ENCODE assay signal across 19 cellular contexts in genomic region chr11:95148421-95148820, GRCh38. TPM values are rescaled to one million over a fixed set of nuclear protein-coding genes. Genes with fewer than 3 reads are reported as not detected.
DNase-seq lines count a peak whose midpoint lies in the region; ATAC-seq and TF ChIP-seq lines count a peak whose summit lies in the region.
"Had no signal": no experiment of that assay in that cellular context is flagged by ENCODE, and none has a peak within 500 bp of the region (broad histone marks: within the 10 kb centered on the region; RNA-seq: fewer than 3 reads in every experiment).

No MANE protein-coding gene starts in this region.

- intact Hi-C loops in sigmoid colon (cut with DNase I), result loop anchor here (10.0 kb wide), 1 partner anchor 174 kb away; the partner anchor contains the start of genes CWC15 and KDM4D

- TF ChIP-seq CTCF in sigmoid colon (IDR thresholded peaks at IDR 0.05), result no peak

- TF ChIP-seq EP300 in sigmoid colon (IDR thresholded peaks at IDR 0.05), result no peak

- ATAC-seq in SK-N-SH treated with all-trans-retinoic acid at 6 μM for 48 hours, result peak; percentile 8; the same call in 1 of the 3 replicates
- no peak for ATAC-seq in GM21717 (IDR thresholded peaks at IDR 0.05; ENCODE audit: unreplicated experiment)
- ATAC-seq: stimulated activated memory B cell treated with anti-CD40 and anti-IgM and Interleukin-4, amounts not matched to agents 10 μg/mL and 1 μg/mL and 100 μg/mL, for 72 hours had no signal

- H3K27ac ChIP-seq in sigmoid colon, result peak overlapping the region; percentile 3 to 68 (median 50)

- H3K9me3 ChIP-seq in sigmoid colon (no peaks in the 10 kb centered on the region), MG63 (no peaks in the 10 kb centered on the region)

- DNase-seq in DMS 273 (lab: John Stamatoyannopoulos, UW; ENCODE audit: unreplicated experiment) (peak; percentile 26), fibroblast of peridontal ligament (ENCODE audit: extremely low read depth) (peak; percentile 27), sigmoid colon (no peak), SK-N-DZ (ENCODE audit: low spot score) (no peak), NCI-H1436 (lab: John Stamatoyannopoulos, UW) (no peak), MG63 (no peak)
- DNase-seq: ACHN; activated B cell treated with CpG ODN at 0.5 μM for 24 hours; activated naive CD8-positive, alpha-beta T cell treated with anti-CD3 and anti-CD28 coated beads, Interleukin-2, amount 10 ng/mL, durations not matched to agents 7 days and 5 days; CD4-positive, alpha-beta T cell; central memory CD4-positive, alpha-beta T cell; DND-41; foreskin keratinocyte; Karpas-422; naive B cell; NK-92 treated with Interleukin-12 subunit alpha and Interleukin-12 subunit beta, amount 100 ng/mL, for 24 hours had no signal

- H3K36me3 ChIP-seq in sigmoid colon (no peaks in the 10 kb centered on the region), MG63 (no peaks in the 10 kb centered on the region; the same call in 1 of the 2 replicates)

- no peak overlapping the region for H3K4me3 ChIP-seq in sigmoid colon
- no peak overlapping the region for H3K4me3 ChIP-seq in MG63

- H3K4me1 ChIP-seq in sigmoid colon, result peaks cover 0 to 45% (median 30%) of the 10 kb centered on the region in 4 donors

- TF ChIP-seq POLR2A in sigmoid colon (IDR thresholded peaks at IDR 0.05), result no peak

- H3K27me3 ChIP-seq in sigmoid colon (no peaks in the 10 kb centered on the region), MG63 (no peaks in the 10 kb centered on the region)
- H3K27me3 ChIP-seq: foreskin keratinocyte had no signal

TF ChIP-seq in SK-N-SH treated with all-trans-retinoic acid at 6 μM for 48 hours, 23 proteins besides CTCF, POLR2A, EP300 and RAD21:
- no peak for TF ChIP-seq ESRRG (CRISPR knock-in tag; IDR thresholded peaks at IDR 0.05)
- TF ChIP-seq, protein P1, sequence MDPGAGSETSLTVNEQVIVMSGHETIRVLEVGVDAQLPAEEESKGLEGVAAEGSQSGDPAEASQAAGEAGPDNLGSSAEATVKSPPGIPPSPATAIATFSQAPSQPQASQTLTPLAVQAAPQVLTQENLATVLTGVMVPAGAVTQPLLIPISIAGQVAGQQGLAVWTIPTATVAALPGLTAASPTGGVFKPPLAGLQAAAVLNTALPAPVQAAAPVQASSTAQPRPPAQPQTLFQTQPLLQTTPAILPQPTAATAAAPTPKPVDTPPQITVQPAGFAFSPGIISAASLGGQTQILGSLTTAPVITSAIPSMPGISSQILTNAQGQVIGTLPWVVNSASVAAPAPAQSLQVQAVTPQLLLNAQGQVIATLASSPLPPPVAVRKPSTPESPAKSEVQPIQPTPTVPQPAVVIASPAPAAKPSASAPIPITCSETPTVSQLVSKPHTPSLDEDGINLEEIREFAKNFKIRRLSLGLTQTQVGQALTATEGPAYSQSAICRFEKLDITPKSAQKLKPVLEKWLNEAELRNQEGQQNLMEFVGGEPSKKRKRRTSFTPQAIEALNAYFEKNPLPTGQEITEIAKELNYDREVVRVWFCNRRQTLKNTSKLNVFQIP (CRISPR knock-in tag; IDR thresholded peaks at IDR 0.05; ENCODE audit: borderline replicate concordance, low read depth), result no peak
- TF ChIP-seq, protein P2, sequence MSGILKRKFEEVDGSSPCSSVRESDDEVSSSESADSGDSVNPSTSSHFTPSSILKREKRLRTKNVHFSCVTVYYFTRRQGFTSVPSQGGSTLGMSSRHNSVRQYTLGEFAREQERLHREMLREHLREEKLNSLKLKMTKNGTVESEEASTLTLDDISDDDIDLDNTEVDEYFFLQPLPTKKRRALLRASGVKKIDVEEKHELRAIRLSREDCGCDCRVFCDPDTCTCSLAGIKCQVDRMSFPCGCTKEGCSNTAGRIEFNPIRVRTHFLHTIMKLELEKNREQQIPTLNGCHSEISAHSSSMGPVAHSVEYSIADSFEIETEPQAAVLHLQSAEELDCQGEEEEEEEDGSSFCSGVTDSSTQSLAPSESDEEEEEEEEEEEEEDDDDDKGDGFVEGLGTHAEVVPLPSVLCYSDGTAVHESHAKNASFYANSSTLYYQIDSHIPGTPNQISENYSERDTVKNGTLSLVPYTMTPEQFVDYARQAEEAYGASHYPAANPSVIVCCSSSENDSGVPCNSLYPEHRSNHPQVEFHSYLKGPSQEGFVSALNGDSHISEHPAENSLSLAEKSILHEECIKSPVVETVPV (CRISPR knock-in tag; IDR thresholded peaks at IDR 0.05), result no peak
- no peak for TF ChIP-seq ZFP3 (CRISPR knock-in tag; IDR thresholded peaks at IDR 0.05)
- TF ChIP-seq BACH2 (CRISPR knock-in tag; IDR thresholded peaks at IDR 0.05; ENCODE audit: borderline replicate concordance), result no peak
- TF ChIP-seq, protein P3, sequence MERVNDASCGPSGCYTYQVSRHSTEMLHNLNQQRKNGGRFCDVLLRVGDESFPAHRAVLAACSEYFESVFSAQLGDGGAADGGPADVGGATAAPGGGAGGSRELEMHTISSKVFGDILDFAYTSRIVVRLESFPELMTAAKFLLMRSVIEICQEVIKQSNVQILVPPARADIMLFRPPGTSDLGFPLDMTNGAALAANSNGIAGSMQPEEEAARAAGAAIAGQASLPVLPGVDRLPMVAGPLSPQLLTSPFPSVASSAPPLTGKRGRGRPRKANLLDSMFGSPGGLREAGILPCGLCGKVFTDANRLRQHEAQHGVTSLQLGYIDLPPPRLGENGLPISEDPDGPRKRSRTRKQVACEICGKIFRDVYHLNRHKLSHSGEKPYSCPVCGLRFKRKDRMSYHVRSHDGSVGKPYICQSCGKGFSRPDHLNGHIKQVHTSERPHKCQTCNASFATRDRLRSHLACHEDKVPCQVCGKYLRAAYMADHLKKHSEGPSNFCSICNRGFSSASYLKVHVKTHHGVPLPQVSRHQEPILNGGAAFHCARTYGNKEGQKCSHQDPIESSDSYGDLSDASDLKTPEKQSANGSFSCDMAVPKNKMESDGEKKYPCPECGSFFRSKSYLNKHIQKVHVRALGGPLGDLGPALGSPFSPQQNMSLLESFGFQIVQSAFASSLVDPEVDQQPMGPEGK (CRISPR knock-in tag; IDR thresholded peaks at IDR 0.05; ENCODE audit: borderline replicate concordance), result no peak
- no peak for TF ChIP-seq GLIS3 (CRISPR knock-in tag; IDR thresholded peaks at IDR 0.05)
- no peak for TF ChIP-seq PPARA (CRISPR knock-in tag; IDR thresholded peaks at IDR 0.05; ENCODE audit: borderline replicate concordance)
- no peak for TF ChIP-seq RARB (CRISPR knock-in tag; IDR thresholded peaks at IDR 0.05)
- TF ChIP-seq ISL1 (CRISPR knock-in tag; IDR thresholded peaks at IDR 0.05), result no peak
- TF ChIP-seq ARNTL (CRISPR knock-in tag; IDR thresholded peaks at IDR 0.05; ENCODE audit: borderline replicate concordance, low read depth), result no peak
- no peak for TF ChIP-seq OSR1 (CRISPR knock-in tag; IDR thresholded peaks at IDR 0.05)

RNA-seq across cellular contexts. Expression of gene ENDOD1, which starts 58.8 kb away (rescaled TPM):
- total RNA-seq in sigmoid colon, result 10 to 100 TPM; 18.1 to 31.4 (median 21.0) TPM
- polyA plus RNA-seq in sigmoid colon, result 10 to 100 TPM in 1 of 3 donors, 1 to 10 TPM in 2; 7.8 to 26.5 (median 8.3) TPM
- 5.9 and 7.3 TPM in 2 replicates for polyA plus RNA-seq in SK-N-DZ (2014; cell fraction: cytosol; rRNA removed)
- polyA plus RNA-seq in SK-N-DZ (2014; cell fraction: nucleus; rRNA removed), result 2.0 and 3.1 TPM in 2 replicates
- total RNA-seq in MG63 (2014; rRNA removed; shearing (Covaris generic); ENCODE audit: low replicate concordance), result 5.4 and 6.4 TPM in 2 replicates

Comparison
In these comparisons a context has a peak if more than half of its experiments do, and no peak if none do; other contexts are left out.
1. DNase-seq: peak in DMS 273 (single experiment) and fibroblast of peridontal ligament (single experiment); none in sigmoid colon (single experiment), SK-N-DZ (single experiment), NCI-H1436 (single experiment) and MG63 (single experiment).